1 cellular context compared by ENCODE assay signal in genomic region chr6:19356692-19357091, GRCh38.
TF ChIP-seq lines count a peak whose summit lies in the region.

No MANE protein-coding gene starts in this region.

TF ChIP-seq in GM23338, 12 proteins besides CTCF, POLR2A, EP300 and RAD21 (continued from another document):
- no peak for TF ChIP-seq ZNF462 (CRISPR knock-in tag; IDR thresholded peaks at IDR 0.05)
- TF ChIP-seq NANOG (IDR thresholded peaks at IDR 0.05; ENCODE audit: borderline replicate concordance) = no peak
- no peak for TF ChIP-seq ZNF114 (CRISPR knock-in tag; IDR thresholded peaks at IDR 0.05)
- no peak for TF ChIP-seq EZH2 (IDR thresholded peaks at IDR 0.05; ENCODE audit: low read depth, unreplicated experiment)
- TF ChIP-seq ETS1 (IDR thresholded peaks at IDR 0.05) = no peak
- no peak for TF ChIP-seq CREB1 (CRISPR knock-in tag; IDR thresholded peaks at IDR 0.05; ENCODE audit: low read depth)
- no peak for TF ChIP-seq EZH2phosphoT487 (IDR thresholded peaks at IDR 0.05; ENCODE audit: unreplicated experiment)
- TF ChIP-seq JUNB (IDR thresholded peaks at IDR 0.05; ENCODE audit: unreplicated experiment) = no peak
- no peak for TF ChIP-seq STAT1 (IDR thresholded peaks at IDR 0.05; ENCODE audit: unreplicated experiment)
- no peak for TF ChIP-seq POLR2AphosphoS5 (IDR thresholded peaks at IDR 0.05; ENCODE audit: low read depth)
- TF ChIP-seq ZNF331 (CRISPR knock-in tag; IDR thresholded peaks at IDR 0.05; ENCODE audit: low read depth) = no peak
